ENCODE assay signal across 13 cellular contexts in the genomic region with DNA sequence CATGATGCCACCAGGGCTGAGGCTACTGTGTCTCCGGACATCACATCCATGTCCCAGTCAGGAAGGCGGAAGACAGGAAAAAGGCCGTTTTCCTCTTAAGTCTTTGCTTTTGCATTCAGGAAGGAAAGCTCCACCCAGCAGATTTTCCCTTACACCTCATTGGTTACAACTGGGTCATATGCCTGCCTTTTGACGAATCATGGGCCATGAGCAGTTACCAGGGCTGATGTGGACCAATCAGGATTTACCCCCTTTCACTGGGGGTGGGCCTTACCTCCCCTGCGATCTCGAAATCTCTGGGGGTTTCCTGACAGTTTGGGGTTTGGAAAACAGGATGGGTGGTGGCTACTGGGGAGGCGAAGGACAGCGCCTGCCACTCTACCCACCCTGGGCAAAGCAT. TPM values are rescaled to one million over a fixed set of nuclear protein-coding genes. Genes with fewer than 3 reads are reported as not detected.
DNase-seq lines count a peak whose midpoint lies in the region; ATAC-seq and TF ChIP-seq lines count a peak whose summit lies in the region.
"Had no signal": no experiment of that assay in that cellular context is flagged by ENCODE, and none has a peak within 500 bp of the region (broad histone marks: within the 10 kb centered on the region; RNA-seq: fewer than 3 reads in every experiment).

No MANE protein-coding gene starts in this region.

- no peak for TF ChIP-seq CTCF in Panc1 (IDR thresholded peaks at IDR 0.05)

- no peaks in the 10 kb centered on the region for H3K4me1 ChIP-seq in Panc1 (ENCODE audit: control insufficient read depth, insufficient read depth, low read length)

- H3K9me3 ChIP-seq in Panc1 (ENCODE audit: control insufficient read depth, insufficient read depth, low read depth, low read length) = no peaks in the 10 kb centered on the region
- H3K9me3 ChIP-seq: transverse colon had no signal

- H3K36me3 ChIP-seq in H7 (replicated peaks; ENCODE audit: control insufficient read depth, insufficient read depth, low read length) (no peaks in the 10 kb centered on the region), Panc1 (ENCODE audit: control insufficient read depth, insufficient read depth, low read length) (no peaks in the 10 kb centered on the region)
- H3K36me3 ChIP-seq: transverse colon had no signal

- in situ Hi-C loops in Panc1 (cut with HindIII; ENCODE audit: low pct_unique_long_range_greater_than_20kb, low sequenced_read_pairs) = no loop called here

- ATAC-seq in Panc1 (0 out of 2 replicates have a peak, but pooled peaks have one; percentile 51), GM19452 (IDR thresholded peaks at IDR 0.05; ENCODE audit: unreplicated experiment) (no peak)
- ATAC-seq: naive thymus-derived CD8-positive, alpha-beta T cell had no signal

- H3K27me3 ChIP-seq in H7 (ENCODE audit: control insufficient read depth, insufficient read depth, low read length) = 0 out of 2 replicates have a peak, but pooled peaks cover 1% of the 10 kb centered on the region
- no peaks in the 10 kb centered on the region for H3K27me3 ChIP-seq in Panc1 (ENCODE audit: control insufficient read depth, insufficient read depth, low read length)
- H3K27me3 ChIP-seq: transverse colon had no signal

- H3K4me3 ChIP-seq in H7 (ENCODE audit: insufficient read depth, low read depth, low read length) (no peak overlapping the region), Panc1 (ENCODE audit: low read depth in 2 of 2, low read length in 2 of 2) (no peak overlapping the region)
- H3K4me3 ChIP-seq: transverse colon had no signal

- POLR2A ChIA-PET in Panc1 (lab: Charles Lee) = no interaction called here

- no peak overlapping the region for H3K27ac ChIP-seq in Panc1 (ENCODE audit: low read length)
- H3K27ac ChIP-seq: transverse colon had no signal

- no TSS peak for BruUV-seq in Panc1 (replicated peaks; lab: Mats Ljungman, UMichigan)

- CTCF ChIA-PET in Panc1 (lab: Charles Lee) = no interaction called here

- DNase-seq in AG08395 (ENCODE audit: low spot score) (peak; percentile 33), H7 (peak; percentile 88), Panc1 (ENCODE audit: low read depth, low spot score) (no peak), cerebellar cortex (ENCODE audit: low spot score) (peak; percentile 26), NCI-H1048 (lab: John Stamatoyannopoulos, UW) (no peak), NCI-H146 treated with DMSO at 0.1 percent for 48 hours (lab: John Stamatoyannopoulos, UW; ENCODE audit: unreplicated experiment) (no peak)
- DNase-seq in stimulated activated naive CD4-positive, alpha-beta T cell (lab: John Stamatoyannopoulos, UW) = no peak
- DNase-seq: activated CD4-positive, alpha-beta T cell treated with anti-CD3 and anti-CD28 coated beads for 1 hour; DMS79 treated with DMSO at 0.1 percent for 48 hours; naive thymus-derived CD8-positive, alpha-beta T cell; NCI-H2171; transverse colon had no signal

- intact Hi-C loops in Panc1 (cut with micrococcal nuclease; ENCODE audit: unreplicated experiment) = no loop called here

RNA-seq across cellular contexts. Expression of gene GRPEL1, which starts 52.5 kb away (rescaled TPM):
- total RNA-seq in H7 (2014; rRNA removed; shearing (Covaris generic)) = 30.7 and 35.4 TPM in 2 replicates
- total RNA-seq in Panc1 (2021; ENCODE audit: unreplicated experiment) = 46.6 TPM
- polyA plus RNA-seq in Panc1 (2012; ENCODE audit: insufficient read length) = 41.8 TPM

Comparison
In these comparisons a context has a peak if more than half of its experiments do, and no peak if none do; other contexts are left out.
1. DNase-seq: peak in AG08395 (single experiment), H7 (single experiment) and cerebellar cortex (single experiment); none in Panc1 (single experiment), NCI-H1048 (single experiment), NCI-H146 treated with DMSO at 0.1 percent for 48 hours (single experiment) and stimulated activated naive CD4-positive, alpha-beta T cell (0 of 6).